In genomic region chr1:7232441-7232840, GRCh38 we compare ENCODE assay signal across 14 cellular contexts.
DNase-seq lines count a peak whose midpoint lies in the region; ATAC-seq and TF ChIP-seq lines count a peak whose summit lies in the region.
"Had no signal": no experiment of that assay in that cellular context is flagged by ENCODE, and none has a peak within 500 bp of the region (broad histone marks: within the 10 kb centered on the region; RNA-seq: fewer than 3 reads in every experiment).

No MANE protein-coding gene starts in this region.

- H3K4me3 ChIP-seq in right atrium auricular region (no peak overlapping the region), right lobe of liver (no peak overlapping the region)
- H3K4me3 ChIP-seq: GM23248 had no signal

- WGBS in right lobe of liver (ENCODE audit: insufficient coverage, low coverage, low lambda C conversion rate, missing lambda C conversion rate): 90% methylated on average over 5 of the region's 8 CpGs

- TF ChIP-seq CTCF in right atrium auricular region (IDR thresholded peaks at IDR 0.05): no peak
- no peak for TF ChIP-seq CTCF in glutamatergic neuron (IDR thresholded peaks at IDR 0.05; ENCODE audit: partially characterized antibody, unreplicated experiment)
- no peak for TF ChIP-seq CTCF in osteocyte (IDR thresholded peaks at IDR 0.05)
- TF ChIP-seq CTCF in activated CD8-positive, alpha-beta T cell treated with anti-CD3 and anti-CD28 coated beads for 36 hours (IDR thresholded peaks at IDR 0.05): no peak
- TF ChIP-seq CTCF in right lobe of liver (IDR thresholded peaks at IDR 0.05): no peak

- DNase-seq in right atrium auricular region (ENCODE audit: low spot score) (peak; percentile 40), Right ventricle myocardium inferior (ENCODE audit: missing footprints) (no peak), glutamatergic neuron (no peak), osteocyte (ENCODE audit: extremely low spot score, unreplicated experiment) (peak; percentile 46), right lobe of liver (no peak)
- no peak for DNase-seq in activated CD8-positive, alpha-beta T cell treated with anti-CD3 and anti-CD28 coated beads for 36 hours
- DNase-seq: C1 segment of cervical spinal cord; CD4-positive, alpha-beta memory T cell; COR-L47; DMS153; DND-41; GM23248; H7; HCEC 1CT had no signal

- no peak for ATAC-seq in Right ventricle myocardium inferior
- no peak for ATAC-seq in activated CD8-positive, alpha-beta T cell treated with anti-CD3 and anti-CD28 coated beads for 36 hours
- no peak for ATAC-seq in right lobe of liver

- TF ChIP-seq POLR2A in right lobe of liver (IDR thresholded peaks at IDR 0.05): no peak

- H3K9me3 Mint-ChIP-seq in glutamatergic neuron (ENCODE audit: unreplicated experiment): no peaks in the 10 kb centered on the region
- no peaks in the 10 kb centered on the region for H3K9me3 Mint-ChIP-seq in osteocyte (ENCODE audit: unreplicated experiment)
- no peaks in the 10 kb centered on the region for H3K9me3 Mint-ChIP-seq in activated CD8-positive, alpha-beta T cell treated with anti-CD3 and anti-CD28 coated beads for 36 hours
- H3K9me3 Mint-ChIP-seq: CD4-positive, alpha-beta memory T cell had no signal

- H3K4me1 ChIP-seq in right atrium auricular region (no peaks in the 10 kb centered on the region), right lobe of liver (no peaks in the 10 kb centered on the region)

- H3K4me3 Mint-ChIP-seq in glutamatergic neuron (ENCODE audit: unreplicated experiment) (no peak overlapping the region), osteocyte (ENCODE audit: unreplicated experiment) (no peak overlapping the region)
- H3K4me3 Mint-ChIP-seq in activated CD8-positive, alpha-beta T cell treated with anti-CD3 and anti-CD28 coated beads for 36 hours: no peak overlapping the region
- H3K4me3 Mint-ChIP-seq: CD4-positive, alpha-beta memory T cell had no signal

- H3K27ac Mint-ChIP-seq in glutamatergic neuron (ENCODE audit: unreplicated experiment) (peak overlapping the region; percentile 22), osteocyte (ENCODE audit: unreplicated experiment) (no peak overlapping the region)
- H3K27ac Mint-ChIP-seq in activated CD8-positive, alpha-beta T cell treated with anti-CD3 and anti-CD28 coated beads for 36 hours: no peak overlapping the region
- H3K27ac Mint-ChIP-seq: CD4-positive, alpha-beta memory T cell had no signal

- H3K9me3 ChIP-seq in right atrium auricular region: no peaks in the 10 kb centered on the region
- no peaks in the 10 kb centered on the region for H3K9me3 ChIP-seq in right lobe of liver

- H3K27me3 ChIP-seq in right atrium auricular region (no peaks in the 10 kb centered on the region), right lobe of liver (no peaks in the 10 kb centered on the region)

- CTCF ChIA-PET in activated CD8-positive, alpha-beta T cell treated with anti-CD3 and anti-CD28 coated beads for 36 hours (lab: Charles Lee): no interaction called here

- intact Hi-C loops in Right ventricle myocardium inferior (cut with DNase I): no loop called here
- intact Hi-C loops in activated CD8-positive, alpha-beta T cell treated with anti-CD3 and anti-CD28 coated beads for 36 hours (cut with micrococcal nuclease): no loop called here
- intact Hi-C loops in right lobe of liver (cut with DNase I): no loop called here

- no peak overlapping the region for H3K27ac ChIP-seq in right atrium auricular region
- no peak overlapping the region for H3K27ac ChIP-seq in right lobe of liver
- H3K27ac ChIP-seq: GM23248 had no signal

- peaks cover 11% of the 10 kb centered on the region for H3K4me1 Mint-ChIP-seq in glutamatergic neuron (ENCODE audit: low read depth, unreplicated experiment)
- H3K4me1 Mint-ChIP-seq in osteocyte (ENCODE audit: unreplicated experiment): peaks cover 7% of the 10 kb centered on the region
- no peaks in the 10 kb centered on the region for H3K4me1 Mint-ChIP-seq in activated CD8-positive, alpha-beta T cell treated with anti-CD3 and anti-CD28 coated beads for 36 hours (ENCODE audit: low read depth)
- H3K4me1 Mint-ChIP-seq: CD4-positive, alpha-beta memory T cell had no signal

- H3K36me3 Mint-ChIP-seq in glutamatergic neuron (ENCODE audit: unreplicated experiment): no peaks in the 10 kb centered on the region
- H3K36me3 Mint-ChIP-seq in osteocyte (ENCODE audit: unreplicated experiment): no peaks in the 10 kb centered on the region
- no peaks in the 10 kb centered on the region for H3K36me3 Mint-ChIP-seq in activated CD8-positive, alpha-beta T cell treated with anti-CD3 and anti-CD28 coated beads for 36 hours (ENCODE audit: low read depth)
- H3K36me3 Mint-ChIP-seq: CD4-positive, alpha-beta memory T cell had no signal

- H3K36me3 ChIP-seq in right atrium auricular region: no peaks in the 10 kb centered on the region
- H3K36me3 ChIP-seq in right lobe of liver: no peaks in the 10 kb centered on the region

- POLR2A ChIA-PET in activated CD8-positive, alpha-beta T cell treated with anti-CD3 and anti-CD28 coated beads for 36 hours (lab: Charles Lee): no interaction called here

- H3K27me3 Mint-ChIP-seq in glutamatergic neuron (ENCODE audit: unreplicated experiment): no peaks in the 10 kb centered on the region
- no peaks in the 10 kb centered on the region for H3K27me3 Mint-ChIP-seq in osteocyte (ENCODE audit: unreplicated experiment)
- H3K27me3 Mint-ChIP-seq in activated CD8-positive, alpha-beta T cell treated with anti-CD3 and anti-CD28 coated beads for 36 hours: no peaks in the 10 kb centered on the region

Comparison
In these comparisons a context has a peak if more than half of its experiments do, and no peak if none do; other contexts are left out.
1. DNase-seq: peak in right atrium auricular region (single experiment) and osteocyte (single experiment); none in Right ventricle myocardium inferior (single experiment), glutamatergic neuron (single experiment), activated CD8-positive, alpha-beta T cell treated with anti-CD3 and anti-CD28 coated beads for 36 hours (single experiment) and right lobe of liver (0 of 3).